7 cellular contexts compared by ENCODE assay signal in the genomic region with DNA sequence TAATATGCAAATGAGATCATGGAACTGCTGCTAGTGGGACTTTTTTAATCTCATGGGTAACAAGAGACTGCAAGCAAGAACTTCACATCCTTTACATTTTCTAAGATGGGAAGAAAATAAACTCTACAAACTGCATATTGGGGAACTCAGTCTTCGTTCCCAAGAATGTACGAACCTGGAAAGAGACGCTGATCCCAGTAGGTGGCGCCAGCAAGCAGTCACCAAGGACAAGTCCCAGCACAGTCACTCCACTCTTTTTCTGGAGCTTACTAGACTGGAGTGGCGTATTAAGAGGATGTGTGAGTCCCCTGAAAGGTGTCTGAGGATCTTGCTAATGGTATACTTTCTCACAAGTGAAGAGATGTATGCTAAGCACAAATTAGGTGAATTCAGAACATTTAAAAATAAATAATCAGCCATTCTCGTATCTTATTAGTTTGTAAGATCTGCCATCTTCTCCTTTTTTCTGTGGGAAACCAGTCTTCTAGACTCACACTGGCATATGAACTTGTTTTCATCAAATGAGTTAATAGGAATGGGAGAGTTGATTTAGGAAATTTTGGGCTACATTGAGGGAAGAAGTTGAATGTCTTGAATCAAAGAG. TPM values are rescaled to one million over a fixed set of nuclear protein-coding genes. Genes with fewer than 3 reads are reported as not detected.
DNase-seq lines count a peak whose midpoint lies in the region; ATAC-seq and TF ChIP-seq lines count a peak whose summit lies in the region.

No MANE protein-coding gene starts in this region.

- ATAC-seq in HG03095 (IDR thresholded peaks at IDR 0.05; ENCODE audit: unreplicated experiment): peak; percentile 50

- H3K4me3 ChIP-seq in GM12864 (ENCODE audit: low read depth, low read length): no peak overlapping the region
- H3K4me3 ChIP-seq in epithelial cell of esophagus (ENCODE audit: low read length): no peak overlapping the region

- H3K4me3 Mint-ChIP-seq in nephron: no peak overlapping the region

- H3K4me1 Mint-ChIP-seq in nephron: no peaks in the 10 kb centered on the region

- H3K36me3 Mint-ChIP-seq in nephron (ENCODE audit: low read depth): no peaks in the 10 kb centered on the region

- H3K9me3 Mint-ChIP-seq in nephron: no peaks in the 10 kb centered on the region

- no peak overlapping the region for H3K27ac Mint-ChIP-seq in nephron

- DNase-seq in GM12864 (ENCODE audit: low read depth) (no peak), NCI-H510A (lab: John Stamatoyannopoulos, UW) (peak; percentile 54), epithelial cell of esophagus (ENCODE audit: low read depth) (peak; percentile 76), ureter (ENCODE audit: low spot score) (peak; percentile 55)
- peak; percentile 67 to 70 for DNase-seq in activated CD4-positive, alpha-beta T cell treated with anti-CD3 and anti-CD28 coated beads, Interleukin-2, amount 50 U/mL, for 48 hours

- peaks cover 16% of the 10 kb centered on the region for H3K27me3 Mint-ChIP-seq in nephron (ENCODE audit: low read depth)

- TF ChIP-seq CTCF in GM12864 (IDR thresholded peaks at IDR 0.05; ENCODE audit: low read depth, low read length, missing control alignments) (peak; percentile 85), epithelial cell of esophagus (IDR thresholded peaks at IDR 0.05; ENCODE audit: insufficient read depth, low read depth, low read length, missing control alignments) (peak; percentile 95), nephron (IDR thresholded peaks at IDR 0.05; ENCODE audit: unreplicated experiment in 3 of 3) (peak; percentile 68 to 78 (median 74))

RNA-seq across cellular contexts. Expression of gene PUM3, which starts 16.0 kb away (rescaled TPM):
- 80.8 TPM for total RNA-seq in ureter
